In the genomic region with DNA sequence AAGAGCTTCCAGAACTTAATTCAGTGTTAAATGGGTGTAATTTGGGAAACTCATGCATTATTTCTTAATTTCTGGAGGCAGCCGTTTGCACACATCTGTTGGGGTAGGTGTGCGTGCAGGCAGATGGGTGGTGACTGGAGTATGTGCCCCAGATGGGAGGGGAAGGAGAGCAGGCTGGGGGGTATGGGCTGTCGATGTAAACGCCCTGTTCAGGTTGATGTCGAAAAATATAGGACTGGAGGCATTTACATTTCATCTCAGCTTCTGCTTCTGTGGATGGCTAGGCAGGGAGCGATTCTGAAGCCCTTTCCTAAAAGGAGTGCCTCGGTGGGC, we compare ENCODE assay signal across 1 cellular context.
TF ChIP-seq lines count a peak whose summit lies in the region.

No MANE protein-coding gene starts in this region.

TF ChIP-seq in IMR-90, 13 proteins besides CTCF, POLR2A, EP300 and RAD21:
- TF ChIP-seq CEBPB (IDR thresholded peaks at IDR 0.05; ENCODE audit: low read depth, low read length) (no peak), MXI1 (IDR thresholded peaks at IDR 0.05; ENCODE audit: borderline replicate concordance, low read depth, low read length) (no peak), NFE2L2 (IDR thresholded peaks at IDR 0.05; ENCODE audit: low read depth, low read length) (no peak), MAFK (IDR thresholded peaks at IDR 0.05; ENCODE audit: low read depth, low read length) (no peak), RCOR1 (IDR thresholded peaks at IDR 0.05; ENCODE audit: insufficient replicate concordance, low read length) (no peak), SMC3 (IDR thresholded peaks at IDR 0.05; ENCODE audit: low read depth, low read length) (no peak), USF2 (IDR thresholded peaks at IDR 0.05; ENCODE audit: low read depth, low read length) (no peak), MAZ (IDR thresholded peaks at IDR 0.05; ENCODE audit: borderline replicate concordance, low read depth, low read length) (no peak), BHLHE40 (IDR thresholded peaks at IDR 0.05; ENCODE audit: low read depth, low read length) (no peak), RFX5 (IDR thresholded peaks at IDR 0.05; ENCODE audit: low read depth, low read length) (no peak), FOS (IDR thresholded peaks at IDR 0.05; ENCODE audit: low read depth, low read length) (no peak)
- TF ChIP-seq, protein P1, sequence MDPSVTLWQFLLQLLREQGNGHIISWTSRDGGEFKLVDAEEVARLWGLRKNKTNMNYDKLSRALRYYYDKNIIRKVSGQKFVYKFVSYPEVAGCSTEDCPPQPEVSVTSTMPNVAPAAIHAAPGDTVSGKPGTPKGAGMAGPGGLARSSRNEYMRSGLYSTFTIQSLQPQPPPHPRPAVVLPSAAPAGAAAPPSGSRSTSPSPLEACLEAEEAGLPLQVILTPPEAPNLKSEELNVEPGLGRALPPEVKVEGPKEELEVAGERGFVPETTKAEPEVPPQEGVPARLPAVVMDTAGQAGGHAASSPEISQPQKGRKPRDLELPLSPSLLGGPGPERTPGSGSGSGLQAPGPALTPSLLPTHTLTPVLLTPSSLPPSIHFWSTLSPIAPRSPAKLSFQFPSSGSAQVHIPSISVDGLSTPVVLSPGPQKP (IDR thresholded peaks at IDR 0.05; ENCODE audit: borderline replicate concordance, low read depth, low read length), result no peak
